ENCODE assay signal across 23 cellular contexts in genomic region chr12:111227476-111228420, GRCh38.
DNase-seq lines count a peak whose midpoint lies in the region; ATAC-seq, FAIRE-seq and TF ChIP-seq lines count a peak whose summit lies in the region.
"Had no signal": no experiment of that assay in that cellular context is flagged by ENCODE, and none has a peak within 500 bp of the region (broad histone marks: within the 10 kb centered on the region; RNA-seq: fewer than 3 reads in every experiment).

No MANE protein-coding gene starts in this region.

- ATAC-seq in K562 (no peak; the same call in 2 of the 3 replicates), GM19397 (IDR thresholded peaks at IDR 0.05; ENCODE audit: unreplicated experiment) (no peak), SK-N-SH treated with all-trans-retinoic acid at 6 μM for 48 hours (no peak)

- H3K4me1 ChIP-seq in HEK293 (ENCODE audit: control insufficient read depth, insufficient read depth, low read length) (no peaks in the 10 kb centered on the region), K562 (replicated peaks in 1 of 2; ENCODE audit: control insufficient read depth in 2 of 2, insufficient read depth in 2 of 2, low read length in 2 of 2) (no peaks in the 10 kb centered on the region; a peak in 1 of 5 replicates)

- H3K9ac ChIP-seq in K562 (ENCODE audit: insufficient read depth in 1 of 2, low read depth in 2 of 2, low read length in 2 of 2) = no peak overlapping the region
- H3K9ac ChIP-seq: BLaER1 treated with 17β-estradiol and CSF1 and Interleukin-3, amounts not matched to agents 10 nM and 100 nM had no signal

- POLR2A ChIA-PET in HEK293 (lab: Yijun Ruan, JAX) = no interaction called here
- POLR2A ChIA-PET in K562 (lab: Yijun Ruan, JAX) = interaction anchor here (0.6 kb wide), 2 partner anchors 10 to 579 kb away, joined by 3 read pairs; no protein-coding TSS in a partner anchor

- no peak for FAIRE-seq in K562 (lab: Jason Lieb, UNC)
- FAIRE-seq: GM12891, GM19239 had no signal

- TF ChIP-seq POLR2A in K562 (conservative IDR thresholded peaks at IDR 0.05) = no peak

- H3K27ac ChIP-seq in HEK293 (ENCODE audit: extremely low read depth, low read depth, low read length) = no peak overlapping the region
- no peak overlapping the region for H3K27ac ChIP-seq in K562 (ENCODE audit: extremely low read depth, low read depth, low read length)
- H3K27ac ChIP-seq: BLaER1 treated with 17β-estradiol and CSF1 and Interleukin-3, amounts not matched to agents 10 nM and 100 nM; SK-N-MC had no signal

- no peaks in the 10 kb centered on the region for H3K9me1 ChIP-seq in K562 (ENCODE audit: control insufficient read depth, insufficient read depth, low read length)

- in situ Hi-C loops in K562 (cut with MboI) = no loop called here

- H3K9me3 ChIP-seq in HEK293 (ENCODE audit: control insufficient read depth, insufficient read depth, low read depth, low read length) = no peaks in the 10 kb centered on the region
- no peaks in the 10 kb centered on the region for H3K9me3 ChIP-seq in K562 (replicated peaks; ENCODE audit: control insufficient read depth, insufficient read depth, low read depth, low read length)
- H3K9me3 ChIP-seq: BLaER1 treated with 17β-estradiol and CSF1 and Interleukin-3, amounts not matched to agents 10 nM and 100 nM had no signal

- H3K4me3 ChIP-seq in HEK293 (ENCODE audit: low read depth, low read length) = no peak overlapping the region
- H3K4me3 ChIP-seq in K562 = no peak overlapping the region
- H3K4me3 ChIP-seq: BLaER1 treated with 17β-estradiol and CSF1 and Interleukin-3, amounts not matched to agents 10 nM and 100 nM; SK-N-MC had no signal

- peaks cover 13% of the 10 kb centered on the region for H4K20me1 ChIP-seq in K562 (replicated peaks; ENCODE audit: control insufficient read depth, insufficient read depth, low read length)
- H4K20me1 ChIP-seq: BLaER1 treated with 17β-estradiol and CSF1 and Interleukin-3, amounts not matched to agents 10 nM and 100 nM had no signal

- H3K4me2 ChIP-seq in K562 (ENCODE audit: insufficient read depth, low read length) = no peak overlapping the region
- H3K4me2 ChIP-seq: BLaER1 treated with 17β-estradiol and CSF1 and Interleukin-3, amounts not matched to agents 10 nM and 100 nM had no signal

- no peak for TF ChIP-seq RAD21 in K562 (CRISPR knock-in tag; conservative IDR thresholded peaks at IDR 0.05 in 1 of 2, IDR thresholded peaks at IDR 0.05 in 1 of 2)

- H3K79me2 ChIP-seq in K562 (ENCODE audit: control insufficient read depth, insufficient read depth, low read length) = no peaks in the 10 kb centered on the region

- TF ChIP-seq CTCF in HEK293 (tag by site-specific recombination; IDR thresholded peaks at IDR 0.05) (no peak), K562 (IDR thresholded peaks at IDR 0.05 in 2 of 3, conservative IDR thresholded peaks at IDR 0.05 in 1 of 3; ENCODE audit: insufficient read depth in 2 of 3, low read depth in 1 of 3, low read length in 3 of 3) (no peak)

- 0% methylated on average over 10 of the region's 10 CpGs for WGBS in K562 (ENCODE audit: insufficient coverage, low coverage, missing lambda C conversion rate)

- peaks cover 11 to 55% of the 10 kb centered on the region in 2 experiments; a peak in 4 of 5 replicates for H3K27me3 ChIP-seq in K562 (ENCODE audit: control insufficient read depth in 2 of 2, insufficient read depth in 2 of 2, low read length in 2 of 2)
- H3K27me3 ChIP-seq: BLaER1 treated with 17β-estradiol and CSF1 and Interleukin-3, amounts not matched to agents 10 nM and 100 nM had no signal

- CTCF ChIA-PET in HEK293 (lab: Yijun Ruan, JAX) (no interaction called here), K562 (lab: Yijun Ruan, JAX; ENCODE audit: low intra/inter-chr PET ratio) (no interaction called here)

- no peak overlapping the region for H2AFZ ChIP-seq in K562 (ENCODE audit: low read depth, low read length)

- H3K36me3 ChIP-seq in HEK293 (ENCODE audit: control insufficient read depth in 2 of 2, insufficient read depth in 1 of 2, low read length in 2 of 2) (no peaks in the 10 kb centered on the region), K562 (ENCODE audit: control insufficient read depth, insufficient read depth, low read length) (no peaks in the 10 kb centered on the region)
- H3K36me3 ChIP-seq: BLaER1 treated with 17β-estradiol and CSF1 and Interleukin-3, amounts not matched to agents 10 nM and 100 nM had no signal

- peak; percentile 36 for DNase-seq in NCI-H2171 treated with DMSO at 0.1 percent for 48 hours (lab: John Stamatoyannopoulos, UW)
- DNase-seq in NCI-H2171 (lab: John Stamatoyannopoulos, UW) = no peak
- DNase-seq in K562 (ENCODE audit: extremely low read depth in 1 of 4, low spot score in 3 of 4) = no peak
- no peak for DNase-seq in stimulated activated CD4-positive, alpha-beta T cell treated with anti-CD3 and anti-CD28 coated beads, Interleukin-2, amount 100 ng/mL, for 48 hours
- DNase-seq: CD4-positive, alpha-beta T cell; COR-L47; DMS79; GF-D8; H9; NCI-H1105; NCI-H1436 treated with DMSO at 0.1 percent for 48 hours; NCI-H2029; NCI-H2227 treated with DMSO at 0.1 percent for 48 hours; NCI-H526 treated with DMSO at 0.1 percent for 48 hours; SHP77 treated with DMSO at 0.1 percent for 48 hours; SW 1271 had no signal

- intact Hi-C loops in K562 (cut with micrococcal nuclease) = no loop called here

- BruUV-seq in K562 (replicated peaks; lab: Mats Ljungman, UMichigan) = no TSS peak

- no peak for TF ChIP-seq EP300 in K562 (IDR thresholded peaks at IDR 0.05; ENCODE audit: low read length)

TF ChIP-seq in HEK293, 187 proteins besides CTCF, POLR2A, EP300 and RAD21:
- TF ChIP-seq SCRT2 (tag by site-specific recombination; IDR thresholded peaks at IDR 0.05) = peak; percentile 93
- TF ChIP-seq ZNF114 (tag by site-specific recombination; IDR thresholded peaks at IDR 0.05) = no peak
- TF ChIP-seq ZNF558 (tag by site-specific recombination; IDR thresholded peaks at IDR 0.05) = no peak
- TF ChIP-seq SP3 (tag by site-specific recombination; IDR thresholded peaks at IDR 0.05) = no peak
- TF ChIP-seq OSR2 (tag by site-specific recombination; IDR thresholded peaks at IDR 0.05) = no peak
- no peak for TF ChIP-seq ZNF274 (IDR thresholded peaks at IDR 0.05; ENCODE audit: low read length)
- no peak for TF ChIP-seq ZNF274 (tag by site-specific recombination; IDR thresholded peaks at IDR 0.05; ENCODE audit: borderline replicate concordance)
- TF ChIP-seq SCRT1 (tag by site-specific recombination; IDR thresholded peaks at IDR 0.05; ENCODE audit: borderline replicate concordance) = peak; percentile 83

TF ChIP-seq in K562, 482 proteins besides CTCF, POLR2A, EP300 and RAD21:
- TF ChIP-seq PYGO2 (tag; IDR thresholded peaks at IDR 0.05) (no peak), TBP (optimal IDR thresholded peaks at IDR 0.05; ENCODE audit: low read depth, low read length) (peak; percentile 93), POLR3A (IDR thresholded peaks at IDR 0.05; ENCODE audit: borderline replicate concordance, extremely low read depth, insufficient read depth, insufficient read length) (peak; percentile 72), TEAD2 (tag; IDR thresholded peaks at IDR 0.05) (no peak), ZNF282 (CRISPR knock-in tag; IDR thresholded peaks at IDR 0.05) (no peak)

TF ChIP-seq in SK-N-SH treated with all-trans-retinoic acid at 6 μM for 48 hours, 23 proteins besides CTCF, POLR2A, EP300 and RAD21:
- TF ChIP-seq TCF4 (CRISPR knock-in tag; IDR thresholded peaks at IDR 0.05; ENCODE audit: borderline replicate concordance) (no peak), BACH2 (CRISPR knock-in tag; IDR thresholded peaks at IDR 0.05; ENCODE audit: borderline replicate concordance) (no peak), CREB5 (CRISPR knock-in tag; IDR thresholded peaks at IDR 0.05; ENCODE audit: low read depth) (no peak), POU6F1 (CRISPR knock-in tag; IDR thresholded peaks at IDR 0.05; ENCODE audit: borderline replicate concordance, low read depth) (no peak)
